ENCODE assay signal across 26 cellular contexts in genomic region chr3:80391573-80391972, GRCh38.
DNase-seq lines count a peak whose midpoint lies in the region; ATAC-seq, FAIRE-seq and TF ChIP-seq lines count a peak whose summit lies in the region.
"Had no signal": no experiment of that assay in that cellular context is flagged by ENCODE, and none has a peak within 500 bp of the region (broad histone marks: within the 10 kb centered on the region; RNA-seq: fewer than 3 reads in every experiment).

No MANE protein-coding gene starts in this region.

- TF ChIP-seq RAD21 in GM12878 (IDR thresholded peaks at IDR 0.05; ENCODE audit: insufficient read depth, low read depth, low read length), result no peak

- no peaks in the 10 kb centered on the region for H3K9me3 ChIP-seq in GM12878 (replicated peaks; ENCODE audit: control insufficient read depth, insufficient read depth, low read length)
- peaks cover 0 to 4% (median 0%) of the 10 kb centered on the region in 12 donors for H3K9me3 ChIP-seq in heart left ventricle
- H3K9me3 ChIP-seq: BLaER1 had no signal

- in situ Hi-C loops in GM12878 (cut with MboI), result no loop called here

- no peak overlapping the region for H3K4me3 ChIP-seq in GM12878
- no peak overlapping the region for H3K4me3 ChIP-seq in heart left ventricle
- H3K4me3 ChIP-seq: BLaER1 had no signal

- no peaks in the 10 kb centered on the region for H3K79me2 ChIP-seq in GM12878 (ENCODE audit: control insufficient read depth, insufficient read depth, low read length)

- BruUV-seq in GM12878 (replicated peaks; lab: Mats Ljungman, UMichigan), result no TSS peak

- H2AFZ ChIP-seq in GM12878 (ENCODE audit: control insufficient read depth, low read depth, low read length), result no peak overlapping the region

- no peak for TF ChIP-seq EP300 in GM12878 (IDR thresholded peaks at IDR 0.05; ENCODE audit: borderline replicate concordance in 1 of 2, control insufficient read depth in 1 of 2, low read depth in 2 of 2, low read length in 2 of 2)

- SMC1A ChIA-PET in GM12878 (lab: Charles Lee; ENCODE audit: uncharacterized antibody, unreplicated experiment), result interaction anchor here (0.8 kb wide), 1 partner anchor 31 kb away, joined by 3 read pairs; no protein-coding TSS in a partner anchor

- RAD21 ChIA-PET in GM12878 (lab: Charles Lee; ENCODE audit: unreplicated experiment), result no interaction called here

- TF ChIP-seq POLR2A in GM12878 (IDR thresholded peaks at IDR 0.05; ENCODE audit: low read depth, low read length) (no peak), heart left ventricle (IDR thresholded peaks at IDR 0.05) (no peak)

- H3K27ac ChIP-seq in GM12878 (ENCODE audit: control insufficient read depth, insufficient read depth), result no peak overlapping the region
- H3K27ac ChIP-seq in heart left ventricle, result no peak overlapping the region
- H3K27ac ChIP-seq: BLaER1, HL-60, RWPE1 had no signal

- H3K4me1 ChIP-seq in GM12878 (ENCODE audit: control insufficient read depth, insufficient read depth, low read length) (no peaks in the 10 kb centered on the region), heart left ventricle (no peaks in the 10 kb centered on the region)
- H3K4me1 ChIP-seq: BLaER1 had no signal

- H4K20me1 ChIP-seq in GM12878 (ENCODE audit: control insufficient read depth, insufficient read depth), result no peaks in the 10 kb centered on the region
- H4K20me1 ChIP-seq: BLaER1 had no signal

- no peak overlapping the region for H3K4me2 ChIP-seq in GM12878 (ENCODE audit: control insufficient read depth, insufficient read depth)
- H3K4me2 ChIP-seq: BLaER1 had no signal

- ATAC-seq in GM21717 (IDR thresholded peaks at IDR 0.05; ENCODE audit: unreplicated experiment) (peak; percentile 74), HG03575 (IDR thresholded peaks at IDR 0.05; ENCODE audit: extremely low read depth, insufficient number of reproducible peaks, low FRiP score, unreplicated experiment) (peak; percentile 49), GM12878 (peak; percentile 81), heart left ventricle (no peak), HG02759 (IDR thresholded peaks at IDR 0.05; ENCODE audit: unreplicated experiment) (no peak)
- ATAC-seq: HCT116, Panc1 had no signal

- FAIRE-seq in D721Med (lab: Jason Lieb, UNC) (peak; percentile 6), GM12878 (lab: Jason Lieb, UNC) (no peak)
- FAIRE-seq: GM12891 had no signal

- no peak overlapping the region for H3K9ac ChIP-seq in GM12878 (ENCODE audit: control insufficient read depth, insufficient read depth, low read length)
- H3K9ac ChIP-seq: BLaER1 had no signal

- no peak for DNase-seq in D721Med (ENCODE audit: insufficient read length, low spot score)
- peak; percentile 2 for DNase-seq in GM12878 (ENCODE audit: low read depth, low spot score)
- no peak for DNase-seq in stimulated activated CD4-positive, alpha-beta T cell treated with anti-CD3 and anti-CD28 coated beads, Interleukin-2, amount 100 ng/mL, for 24 hours
- no peak for DNase-seq in DMS79 (lab: John Stamatoyannopoulos, UW)
- DNase-seq in heart left ventricle, result no peak
- DNase-seq: 8988T; CD4-positive, alpha-beta T cell; EL; GDM1; NCI-H1092; NCI-H1417 treated with DMSO at 0.1 percent for 48 hours; NCI-H1694 treated with DMSO at 0.1 percent for 48 hours; NCI-H2081; NCI-H2227 treated with DMSO at 0.1 percent for 48 hours; NCI-H526 treated with DMSO at 0.1 percent for 48 hours; SHP77; T-helper 1 cell had no signal

- intact Hi-C loops in GM12878 (cut with micrococcal nuclease; ENCODE audit: unreplicated experiment) (no loop called here), heart left ventricle (cut with DNase I) (no loop called here)

- CTCF ChIA-PET in GM12878 (lab: Yijun Ruan, JAX), result no interaction called here

- POLR2A ChIA-PET in GM12878 (lab: Charles Lee), result no interaction called here

- TF ChIP-seq CTCF in D721Med (IDR thresholded peaks at IDR 0.05; ENCODE audit: insufficient read depth, missing control alignments) (no peak), GM12878 (IDR thresholded peaks at IDR 0.05 in 2 of 3, conservative IDR thresholded peaks at IDR 0.05 in 1 of 3; ENCODE audit: control insufficient read depth in 2 of 3, extremely low read depth in 1 of 3, insufficient read depth in 1 of 3, low read depth in 3 of 3, low read length in 3 of 3) (no peak), heart left ventricle (IDR thresholded peaks at IDR 0.05) (no peak)

- H3K27me3 ChIP-seq in GM12878 (replicated peaks in 1 of 2; ENCODE audit: control insufficient read depth in 2 of 2, insufficient read depth in 2 of 2, low read length in 1 of 2) (no peaks in the 10 kb centered on the region), heart left ventricle (no peaks in the 10 kb centered on the region)
- H3K27me3 ChIP-seq: BLaER1 had no signal

- H3K36me3 ChIP-seq in GM12878 (ENCODE audit: control insufficient read depth in 2 of 2, insufficient read depth in 2 of 2, low read length in 1 of 2) (no peaks in the 10 kb centered on the region), heart left ventricle (no peaks in the 10 kb centered on the region)
- H3K36me3 ChIP-seq: BLaER1 had no signal

TF ChIP-seq in GM12878, 131 proteins besides CTCF, POLR2A, EP300 and RAD21:
- TF ChIP-seq ZNF274 (IDR thresholded peaks at IDR 0.05; ENCODE audit: insufficient read depth, insufficient read length) (no peak), MLLT1 (IDR thresholded peaks at IDR 0.05) (peak; percentile 91), LARP7 (IDR thresholded peaks at IDR 0.05) (no peak), YBX1 (IDR thresholded peaks at IDR 0.05) (no peak), RAD51 (IDR thresholded peaks at IDR 0.05) (no peak), DPF2 (IDR thresholded peaks at IDR 0.05) (no peak), TBL1XR1 (IDR thresholded peaks at IDR 0.05; ENCODE audit: low read depth, low read length) (no peak), ZZZ3 (IDR thresholded peaks at IDR 0.05; ENCODE audit: control insufficient read depth, insufficient read length, low read depth) (no peak), SREBF2 (IDR thresholded peaks at IDR 0.05; ENCODE audit: low read length) (no peak), SPI1 (IDR thresholded peaks at IDR 0.05; ENCODE audit: borderline replicate concordance, insufficient read depth, low read depth, low read length) (no peak), CBFB (IDR thresholded peaks at IDR 0.05; ENCODE audit: low read depth) (no peak), MAX (IDR thresholded peaks at IDR 0.05; ENCODE audit: low read depth, low read length) (no peak), HCFC1 (IDR thresholded peaks at IDR 0.05; ENCODE audit: low read length) (no peak), FOXM1 (IDR thresholded peaks at IDR 0.05; ENCODE audit: low read depth, low read length) (no peak), PKNOX1 (IDR thresholded peaks at IDR 0.05) (peak; percentile 29; the same call in 1 of the 2 replicates), MTA3 (IDR thresholded peaks at IDR 0.05; ENCODE audit: borderline replicate concordance, low read length) (no peak), MYB (IDR thresholded peaks at IDR 0.05; ENCODE audit: borderline replicate concordance, low read depth, low read length) (no peak)

Comparison
In these comparisons a context has a peak if more than half of its experiments do, and no peak if none do; other contexts are left out.
1. ATAC-seq: peak in GM21717 (single experiment), HG03575 (single experiment) and GM12878 (single experiment); none in heart left ventricle (0 of 4) and HG02759 (single experiment).